ENCODE assay signal across 1 cellular context in genomic region chr12:98644712-98645571, GRCh38.
TF ChIP-seq lines count a peak whose summit lies in the region.

APAF1 (plus strand) TSS chr12:98645290; CDS start chr12:98648360, 3,070 bp downstream.
IKBIP (minus strand) TSS chr12:98644788; CDS start chr12:98644701, 87 bp downstream.

TF ChIP-seq in GM23338, 12 proteins besides CTCF, POLR2A, EP300 and RAD21 (continued from another document):
- TF ChIP-seq ZNF462 (CRISPR knock-in tag; IDR thresholded peaks at IDR 0.05) = no peak
- peak; percentile 67 for TF ChIP-seq POLR2AphosphoS5 (IDR thresholded peaks at IDR 0.05; ENCODE audit: low read depth)
